ENCODE assay signal across 9 cellular contexts in the genomic region with DNA sequence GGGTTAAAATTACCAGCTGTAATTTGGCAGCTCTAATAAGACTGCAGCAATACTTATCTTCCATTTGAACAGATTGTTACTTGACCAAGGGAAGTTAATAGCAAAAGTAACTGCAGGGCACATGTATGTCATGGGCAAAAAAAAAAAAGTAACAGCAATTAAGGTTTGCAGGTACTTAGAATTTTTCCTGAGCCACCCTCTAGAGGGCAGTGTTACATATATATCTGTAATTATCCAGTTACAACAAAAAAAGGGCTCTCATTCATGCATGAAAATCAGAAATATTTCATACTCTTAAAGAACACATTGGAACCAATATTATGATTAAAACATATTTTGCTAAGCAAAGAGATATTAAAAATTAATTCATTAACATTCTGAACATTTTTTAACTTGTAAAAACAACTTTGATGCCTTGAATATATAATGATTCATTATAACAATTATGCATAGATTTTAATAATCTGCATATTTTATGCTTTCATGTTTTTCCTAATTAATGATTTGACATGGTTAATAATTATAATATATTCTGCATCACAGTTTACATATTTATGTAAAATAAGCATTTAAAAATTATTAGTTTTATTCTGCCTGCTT. TPM values are rescaled to one million over a fixed set of nuclear protein-coding genes. Genes with fewer than 3 reads are reported as not detected.
DNase-seq lines count a peak whose midpoint lies in the region; ATAC-seq and TF ChIP-seq lines count a peak whose summit lies in the region.
"Had no signal": no experiment of that assay in that cellular context is flagged by ENCODE, and none has a peak within 500 bp of the region (broad histone marks: within the 10 kb centered on the region; RNA-seq: fewer than 3 reads in every experiment).

No MANE protein-coding gene starts in this region.

- H3K4me1 ChIP-seq in Panc1 (ENCODE audit: control insufficient read depth, insufficient read depth, low read length): no peaks in the 10 kb centered on the region; the same call in 1 of the 2 replicates

- TF ChIP-seq CTCF in 22Rv1 (IDR thresholded peaks at IDR 0.05): peak; percentile 67
- TF ChIP-seq CTCF in Panc1 (IDR thresholded peaks at IDR 0.05): no peak; the same call in 1 of the 2 replicates

- in situ Hi-C loops in Panc1 (cut with HindIII; ENCODE audit: low pct_unique_long_range_greater_than_20kb, low sequenced_read_pairs): no loop called here

- H3K9me3 ChIP-seq in Panc1 (ENCODE audit: control insufficient read depth, insufficient read depth, low read depth, low read length) (no peaks in the 10 kb centered on the region), MG63 (no peaks in the 10 kb centered on the region)

- POLR2A ChIA-PET in Panc1 (lab: Charles Lee): no interaction called here

- H3K9me3 Mint-ChIP-seq in naive B cell: no peaks in the 10 kb centered on the region
- H3K9me3 Mint-ChIP-seq: stimulated activated naive CD8-positive, alpha-beta T cell treated with anti-CD3 and anti-CD28 coated beads, Interleukin-15, Interleukin-2, amounts not matched to agents 100 ng/mL and 50 ng/mL, for 24 hours had no signal

- H3K36me3 ChIP-seq in Panc1 (ENCODE audit: control insufficient read depth, insufficient read depth, low read length) (peaks cover 12% of the 10 kb centered on the region; the same call in 1 of the 2 replicates), MG63 (peaks cover 4% of the 10 kb centered on the region; the same call in 1 of the 2 replicates)

- H3K27me3 ChIP-seq in Panc1 (ENCODE audit: control insufficient read depth, insufficient read depth, low read length): no peaks in the 10 kb centered on the region
- no peaks in the 10 kb centered on the region for H3K27me3 ChIP-seq in MG63

- CTCF ChIA-PET in Panc1 (lab: Charles Lee): interaction anchor here (0.7 to 1.4 kb wide), 2 partner anchors 52 to 133 kb away, joined by 3 to 7 read pairs; no protein-coding TSS in a partner anchor

- intact Hi-C loops in Panc1 (cut with micrococcal nuclease; ENCODE audit: unreplicated experiment): loop anchor here (2.0 kb wide), 1 partner anchor 52 kb away; no protein-coding TSS in a partner anchor

- DNase-seq in DMS53 (lab: John Stamatoyannopoulos, UW) (peak; percentile 84), LHCN-M2 (ENCODE audit: low read depth) (peak; percentile 41), Panc1 (ENCODE audit: low read depth, low spot score) (peak; percentile 10), dermis blood vessel endothelial cell (peak; percentile 69), naive B cell (peak; percentile 45), MG63 (no peak)

- BruUV-seq in Panc1 (replicated peaks; lab: Mats Ljungman, UMichigan): TSS peak; percentile 24

- H3K4me3 ChIP-seq in Panc1 (ENCODE audit: low read depth in 2 of 2, low read length in 2 of 2) (no peak overlapping the region), MG63 (no peak overlapping the region)

- no peak overlapping the region for H3K4me3 Mint-ChIP-seq in naive B cell
- H3K4me3 Mint-ChIP-seq: stimulated activated naive CD8-positive, alpha-beta T cell treated with anti-CD3 and anti-CD28 coated beads, Interleukin-15, Interleukin-2, amounts not matched to agents 100 ng/mL and 50 ng/mL, for 24 hours had no signal

- no peaks in the 10 kb centered on the region for H3K36me3 Mint-ChIP-seq in naive B cell

- H3K27ac ChIP-seq in 22Rv1 (no peak overlapping the region), Panc1 (ENCODE audit: low read length) (no peak overlapping the region)

- H3K27me3 Mint-ChIP-seq in naive B cell: no peaks in the 10 kb centered on the region
- H3K27me3 Mint-ChIP-seq: stimulated activated naive CD8-positive, alpha-beta T cell treated with anti-CD3 and anti-CD28 coated beads, Interleukin-15, Interleukin-2, amounts not matched to agents 100 ng/mL and 50 ng/mL, for 24 hours had no signal

- ATAC-seq in Panc1 (no peak; the same call in 1 of the 2 replicates), naive B cell (ENCODE audit: low read depth in 2 of 2) (peak; percentile 44 to 45), GM19397 (IDR thresholded peaks at IDR 0.05; ENCODE audit: unreplicated experiment) (no peak)

- no peak overlapping the region for H3K27ac Mint-ChIP-seq in naive B cell
- H3K27ac Mint-ChIP-seq: stimulated activated naive CD8-positive, alpha-beta T cell treated with anti-CD3 and anti-CD28 coated beads, Interleukin-15, Interleukin-2, amounts not matched to agents 100 ng/mL and 50 ng/mL, for 24 hours had no signal

- peaks cover 6 to 8% (median 8%) of the 10 kb centered on the region in 3 donors for H3K4me1 Mint-ChIP-seq in naive B cell

RNA-seq across cellular contexts. Expression of gene XIAP, which starts 25.1 kb away (rescaled TPM):
- total RNA-seq in LHCN-M2 (2014; rRNA removed) (30.5 and 37.6 TPM in 2 replicates), Panc1 (2021; ENCODE audit: unreplicated experiment) (73.7 TPM), dermis blood vessel endothelial cell (41.5 and 50.1 TPM in 2 replicates)
- 10.5 TPM for polyA plus RNA-seq in LHCN-M2 (2012)
- polyA plus RNA-seq in Panc1 (2012; ENCODE audit: insufficient read length): 28.0 TPM
- polyA plus RNA-seq in naive B cell (ENCODE audit: low read depth in 6 of 6): 10 to 100 TPM in 2 of 6 donors, 1 to 10 TPM in 4; 2.5 to 15.8 (median 9.4) TPM
- total RNA-seq in MG63 (2014; rRNA removed; shearing (Covaris generic); ENCODE audit: low replicate concordance): 25.6 and 55.3 TPM in 2 replicates

Comparison
In these comparisons a context has a peak if more than half of its experiments do, and no peak if none do; other contexts are left out.
1. ATAC-seq: peak in naive B cell (2 of 2); none in Panc1 (single experiment) and GM19397 (single experiment).